In genomic region chr14:103185051-103186027, GRCh38 we compare ENCODE assay signal across 8 cellular contexts.
DNase-seq lines count a peak whose midpoint lies in the region; ATAC-seq and TF ChIP-seq lines count a peak whose summit lies in the region.

No MANE protein-coding gene starts in this region.

- no peak for TF ChIP-seq POLR2A in suprapubic skin (IDR thresholded peaks at IDR 0.05)

- no peaks in the 10 kb centered on the region for H3K36me3 ChIP-seq in suprapubic skin

- CTCF ChIA-PET in RWPE1 (lab: Yijun Ruan, JAX) = interaction anchor here (0.6 to 1.7 kb wide), 6 partner anchors 58 to 491 kb away, joined by 3 to 9 read pairs (median 3); no protein-coding TSS in a partner anchor

- peaks cover 10% of the 10 kb centered on the region for H3K27me3 ChIP-seq in suprapubic skin

- ATAC-seq in HG02610 (IDR thresholded peaks at IDR 0.05; ENCODE audit: unreplicated experiment) = no peak

- WGBS in suprapubic skin = 34% methylated on average over 13 of the region's 13 CpGs

- peaks cover 28% of the 10 kb centered on the region for H3K4me1 ChIP-seq in suprapubic skin

- POLR2A ChIA-PET in RWPE1 (lab: Yijun Ruan, JAX; ENCODE audit: low non-redundant PET) = no interaction called here

- TF ChIP-seq CTCF in RWPE1 (conservative IDR thresholded peaks at IDR 0.05; ENCODE audit: low read depth) = peak; percentile 79
- TF ChIP-seq CTCF in fibroblast of the aortic adventitia (IDR thresholded peaks at IDR 0.05; ENCODE audit: insufficient read depth, low read length) = peak; percentile 74
- peak; percentile 43 to 65 for TF ChIP-seq CTCF in suprapubic skin (IDR thresholded peaks at IDR 0.05)

- H3K27ac ChIP-seq in RWPE1 = peak overlapping the region; percentile 84
- H3K27ac ChIP-seq in suprapubic skin = no peak overlapping the region

- H3K4me3 ChIP-seq in fibroblast of the aortic adventitia (ENCODE audit: low read depth, low read length) (no peak overlapping the region), suprapubic skin (no peak overlapping the region)

- H3K9me3 ChIP-seq in suprapubic skin = no peaks in the 10 kb centered on the region

- peak; percentile 26 for DNase-seq in COR-L47 (lab: John Stamatoyannopoulos, UW)
- DNase-seq in HT1080 (ENCODE audit: low read depth) = peak; percentile 56
- peak; percentile 70 for DNase-seq in RWPE1 (ENCODE audit: low spot score)
- DNase-seq in fibroblast of the aortic adventitia (ENCODE audit: low read depth) = peak; percentile 71
- no peak for DNase-seq in suprapubic skin (ENCODE audit: low spot score in 2 of 2)
- DNase-seq in NK-92 (lab: John Stamatoyannopoulos, UW; ENCODE audit: unreplicated experiment) = no peak
- DNase-seq in stimulated activated CD4-positive, alpha-beta T cell treated with anti-CD3 and anti-CD28 coated beads, Interleukin-12 subunit alpha, Interleukin-12 subunit beta, amount 100 ng/mL, for 4 hours = no peak

- no peak for TF ChIP-seq EP300 in suprapubic skin (IDR thresholded peaks at IDR 0.05)

Comparison
In these comparisons a context has a peak if more than half of its experiments do, and no peak if none do; other contexts are left out.
1. DNase-seq: peak in COR-L47 (single experiment), HT1080 (single experiment), RWPE1 (single experiment) and fibroblast of the aortic adventitia (single experiment); none in suprapubic skin (0 of 2), NK-92 (single experiment) and stimulated activated CD4-positive, alpha-beta T cell treated with anti-CD3 and anti-CD28 coated beads, Interleukin-12 subunit alpha, Interleukin-12 subunit beta, amount 100 ng/mL, for 4 hours (single experiment).
2. Peak in every context shown above with its lines, with median percentiles within 50 percentile points of each other: CTCF ChIP-seq.